Comparison of ENCODE assay signal across 24 cellular contexts in genomic region chr7:56222866-56223265, GRCh38.
"Had no signal": no experiment of that assay in that cellular context is flagged by ENCODE, and none has a peak within 500 bp of the region (broad histone marks: within the 10 kb centered on the region; RNA-seq: fewer than 3 reads in every experiment).

No MANE protein-coding gene starts in this region.

- H3K27me3 Mint-ChIP-seq: dendritic cell treated with granulocyte-macrophage colony-stimulating factor and Interleukin-4, amounts not matched to agents 40 ng/mL and 50 ng/mL, for 4 days had no signal

- H3K27me3 ChIP-seq: colonic mucosa, esophagus squamous epithelium, foreskin keratinocyte, gastrocnemius medialis, gastroesophageal sphincter had no signal

- H3K27ac ChIP-seq: colonic mucosa, coronary artery, epithelial cell of prostate, esophagus muscularis mucosa, esophagus squamous epithelium, foreskin keratinocyte, gastrocnemius medialis, gastroesophageal sphincter, heart left ventricle, heart right ventricle had no signal

- H3K27ac Mint-ChIP-seq: dendritic cell treated with granulocyte-macrophage colony-stimulating factor and Interleukin-4, amounts not matched to agents 40 ng/mL and 50 ng/mL, for 4 days; effector memory CD8-positive, alpha-beta T cell; endodermal cell had no signal

- H3K4me3 Mint-ChIP-seq: dendritic cell treated with granulocyte-macrophage colony-stimulating factor and Interleukin-4, amounts not matched to agents 40 ng/mL and 50 ng/mL, for 4 days; effector memory CD8-positive, alpha-beta T cell; endodermal cell had no signal

- H3K4me1 Mint-ChIP-seq: endodermal cell had no signal

- H3K4me3 ChIP-seq: colonic mucosa, coronary artery, dorsolateral prefrontal cortex, esophagus muscularis mucosa, esophagus squamous epithelium, gastrocnemius medialis, gastroesophageal sphincter, heart left ventricle, heart right ventricle had no signal

- H3K4me1 ChIP-seq: colonic mucosa, esophagus muscularis mucosa, esophagus squamous epithelium, foreskin keratinocyte, gastrocnemius medialis, gastroesophageal sphincter, heart left ventricle, heart right ventricle had no signal

- H3K36me3 ChIP-seq: colonic mucosa, esophagus muscularis mucosa, esophagus squamous epithelium, gastrocnemius medialis, gastroesophageal sphincter, heart left ventricle, heart right ventricle had no signal

- DNase-seq: colonic mucosa; cortex of kidney; dermis blood vessel endothelial cell; dorsolateral prefrontal cortex; effector CD4-positive, alpha-beta T cell; effector CD8-positive, alpha-beta T cell; effector memory CD4-positive, alpha-beta T cell; effector memory CD8-positive, alpha-beta T cell; endodermal cell; erythroblast; esophagus squamous epithelium; foreskin fibroblast; foreskin keratinocyte; foreskin melanocyte; gastrocnemius medialis; glutamatergic neuron; head of caudate nucleus; heart left ventricle; heart right ventricle had no signal

- H3K9me3 ChIP-seq: colonic mucosa, esophagus muscularis mucosa, esophagus squamous epithelium, gastrocnemius medialis, gastroesophageal sphincter, heart left ventricle had no signal
